ENCODE assay signal across 1 cellular context in genomic region chr13:110618167-110618566, GRCh38.
TF ChIP-seq lines count a peak whose summit lies in the region.

No MANE protein-coding gene starts in this region.

TF ChIP-seq in HepG2, 621 proteins besides CTCF, POLR2A, EP300 and RAD21:
- no peak for TF ChIP-seq ZXDC (CRISPR knock-in tag; IDR thresholded peaks at IDR 0.05)
- no peak for TF ChIP-seq ZHX2 (IDR thresholded peaks at IDR 0.05; ENCODE audit: low read depth)
- TF ChIP-seq ZHX2 (CRISPR knock-in tag; IDR thresholded peaks at IDR 0.05; ENCODE audit: borderline replicate concordance) = no peak
- no peak for TF ChIP-seq POGK (CRISPR knock-in tag; conservative IDR thresholded peaks at IDR 0.05)
- TF ChIP-seq NFE2L2 (IDR thresholded peaks at IDR 0.05; ENCODE audit: low read length) = no peak
- TF ChIP-seq ZNF614 (CRISPR knock-in tag; IDR thresholded peaks at IDR 0.05; ENCODE audit: borderline replicate concordance) = no peak
- TF ChIP-seq GABPA (IDR thresholded peaks at IDR 0.05; ENCODE audit: low read depth, low read length) = no peak
- no peak for TF ChIP-seq GABPA (CRISPR knock-in tag; IDR thresholded peaks at IDR 0.05; ENCODE audit: low read depth)
- no peak for TF ChIP-seq ZNF839 (CRISPR knock-in tag; IDR thresholded peaks at IDR 0.05; ENCODE audit: borderline replicate concordance)
